In genomic region chr9:128885798-128886197, GRCh38 we compare ENCODE assay signal across 1 cellular context.
TF ChIP-seq lines count a peak whose summit lies in the region.

No MANE protein-coding gene starts in this region.

TF ChIP-seq in HepG2, 621 proteins besides CTCF, POLR2A, EP300 and RAD21:
- TF ChIP-seq ZNF691 (CRISPR knock-in tag; IDR thresholded peaks at IDR 0.05; ENCODE audit: borderline replicate concordance, low read depth) (no peak), DNMT1 (CRISPR knock-in tag; IDR thresholded peaks at IDR 0.05) (no peak), CREB1 (IDR thresholded peaks at IDR 0.05) (no peak), CREB1 (CRISPR knock-in tag; IDR thresholded peaks at IDR 0.05) (no peak), PAWR (CRISPR knock-in tag; IDR thresholded peaks at IDR 0.05; ENCODE audit: borderline replicate concordance) (no peak), TCF7 (IDR thresholded peaks at IDR 0.05; ENCODE audit: low read depth) (no peak), IKZF4 (CRISPR knock-in tag; IDR thresholded peaks at IDR 0.05; ENCODE audit: borderline replicate concordance, low read depth, not compliant biosample characterization) (no peak), DRAP1 (CRISPR knock-in tag; IDR thresholded peaks at IDR 0.05) (no peak), CENPBD1 (CRISPR knock-in tag; IDR thresholded peaks at IDR 0.05; ENCODE audit: borderline replicate concordance, low read depth) (no peak), ZFP82 (CRISPR knock-in tag; IDR thresholded peaks at IDR 0.05; ENCODE audit: borderline replicate concordance) (no peak)
